In the genomic region with DNA sequence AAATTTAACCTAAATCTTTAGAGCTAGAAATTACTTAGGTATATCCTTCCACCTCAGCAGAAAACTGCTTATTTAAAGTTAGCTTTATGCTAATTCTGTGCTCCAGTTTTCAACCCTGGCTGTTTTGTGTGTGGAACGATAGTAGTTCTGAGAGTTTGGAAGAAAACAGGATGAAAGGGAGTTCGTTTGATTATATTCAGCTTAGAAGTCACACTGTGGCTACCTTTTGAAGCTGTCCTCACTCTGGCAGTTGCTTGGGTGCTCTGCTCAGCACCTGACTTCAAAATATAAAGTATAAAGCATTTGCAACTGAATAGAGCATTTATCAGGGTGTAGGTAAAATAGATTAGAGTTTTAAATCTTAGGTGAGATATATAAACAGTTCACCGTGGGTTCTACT, we compare ENCODE assay signal across 11 cellular contexts. TPM values are rescaled to one million over a fixed set of nuclear protein-coding genes. Genes with fewer than 3 reads are reported as not detected.
A peak's percentile ranks its signal among the peaks of the same experiment; 100 is the strongest.
DNase-seq lines count a peak whose midpoint lies in the region; ATAC-seq and TF ChIP-seq lines count a peak whose summit lies in the region.
"Had no signal": no experiment of that assay in that cellular context is flagged by ENCODE, and none has a peak within 500 bp of the region (broad histone marks: within the 10 kb centered on the region; RNA-seq: fewer than 3 reads in every experiment).

No MANE protein-coding gene starts in this region.

- H3K27ac Mint-ChIP-seq in T-helper 1 cell treated with Interleukin-12 subunit alpha and Interleukin-12 subunit beta and Interleukin-4 antibody, amounts not matched to agents 30 μg/mL and 1 μg/mL, for 36 hours = peak overlapping the region; percentile 79
- peak overlapping the region; percentile 95 for H3K27ac Mint-ChIP-seq in activated T-helper 17 cell treated with anti-CD3 and anti-CD28 coated beads, Interleukin-2, amount 50 U/mL, for 72 hours

- no peaks in the 10 kb centered on the region for H3K27me3 Mint-ChIP-seq in T-helper 1 cell treated with Interleukin-12 subunit alpha and Interleukin-12 subunit beta and Interleukin-4 antibody, amounts not matched to agents 30 μg/mL and 1 μg/mL, for 36 hours (ENCODE audit: low read depth)
- no peaks in the 10 kb centered on the region for H3K27me3 Mint-ChIP-seq in activated T-helper 17 cell treated with anti-CD3 and anti-CD28 coated beads, Interleukin-2, amount 50 U/mL, for 72 hours

- DNase-seq in T-helper 1 cell (no peak), right lobe of liver (no peak), suprapubic skin (ENCODE audit: low spot score in 2 of 2) (no peak), GOT3 (lab: John Stamatoyannopoulos, UW) (no peak)
- DNase-seq: activated gamma-delta T cell, NCI-H2081 had no signal

- H3K4me3 Mint-ChIP-seq in T-helper 1 cell treated with Interleukin-12 subunit alpha and Interleukin-12 subunit beta and Interleukin-4 antibody, amounts not matched to agents 30 μg/mL and 1 μg/mL, for 36 hours = peak overlapping the region; percentile 25
- H3K4me3 Mint-ChIP-seq in activated T-helper 17 cell treated with anti-CD3 and anti-CD28 coated beads, Interleukin-2, amount 50 U/mL, for 72 hours = peak overlapping the region; percentile 94

- ATAC-seq in activated T-helper 17 cell treated with anti-CD3 and anti-CD28 coated beads, Interleukin-2, amount 50 U/mL, for 72 hours (replicated peaks) = no peak
- ATAC-seq in right lobe of liver = no peak
- no peak for ATAC-seq in HG03469 (IDR thresholded peaks at IDR 0.05; ENCODE audit: unreplicated experiment)
- no peak for ATAC-seq in HG03097 (IDR thresholded peaks at IDR 0.05; ENCODE audit: low FRiP score, unreplicated experiment)

- 21% methylated on average over 3 of the region's 3 CpGs for WGBS in right lobe of liver (ENCODE audit: insufficient coverage, low coverage, low lambda C conversion rate, missing lambda C conversion rate)
- 35% methylated on average over 3 of the region's 3 CpGs for WGBS in suprapubic skin

- intact Hi-C loops in right lobe of liver (cut with DNase I) = no loop called here

- H3K9me3 Mint-ChIP-seq in T-helper 1 cell treated with Interleukin-12 subunit alpha and Interleukin-12 subunit beta and Interleukin-4 antibody, amounts not matched to agents 30 μg/mL and 1 μg/mL, for 36 hours = no peaks in the 10 kb centered on the region
- H3K9me3 Mint-ChIP-seq in activated T-helper 17 cell treated with anti-CD3 and anti-CD28 coated beads, Interleukin-2, amount 50 U/mL, for 72 hours = no peaks in the 10 kb centered on the region
- H3K9me3 Mint-ChIP-seq: neural crest cell had no signal

- no peak for TF ChIP-seq CTCF in right lobe of liver (IDR thresholded peaks at IDR 0.05)
- no peak for TF ChIP-seq CTCF in suprapubic skin (IDR thresholded peaks at IDR 0.05)

- H3K4me3 ChIP-seq in right lobe of liver (no peak overlapping the region), suprapubic skin (no peak overlapping the region)

- H3K27me3 ChIP-seq in right lobe of liver (no peaks in the 10 kb centered on the region), suprapubic skin (no peaks in the 10 kb centered on the region)

- peaks cover 0 to 54% (median 19%) of the 10 kb centered on the region in 4 donors for H3K4me1 ChIP-seq in right lobe of liver
- peaks cover 54% of the 10 kb centered on the region for H3K4me1 ChIP-seq in suprapubic skin

- peaks cover 10% of the 10 kb centered on the region for H3K36me3 Mint-ChIP-seq in T-helper 1 cell treated with Interleukin-12 subunit alpha and Interleukin-12 subunit beta and Interleukin-4 antibody, amounts not matched to agents 30 μg/mL and 1 μg/mL, for 36 hours (ENCODE audit: low read depth)
- H3K36me3 Mint-ChIP-seq in activated T-helper 17 cell treated with anti-CD3 and anti-CD28 coated beads, Interleukin-2, amount 50 U/mL, for 72 hours (ENCODE audit: low read depth) = peaks cover 71% of the 10 kb centered on the region

- H3K36me3 ChIP-seq in right lobe of liver (peaks cover 0 to 12% (median 2%) of the 10 kb centered on the region in 4 donors), suprapubic skin (peaks cover 22% of the 10 kb centered on the region)

- H3K9me3 ChIP-seq in right lobe of liver (no peaks in the 10 kb centered on the region), suprapubic skin (no peaks in the 10 kb centered on the region)

- TF ChIP-seq POLR2A in right lobe of liver (IDR thresholded peaks at IDR 0.05) = no peak
- no peak for TF ChIP-seq POLR2A in suprapubic skin (IDR thresholded peaks at IDR 0.05)

- peaks cover 27% of the 10 kb centered on the region for H3K4me1 Mint-ChIP-seq in T-helper 1 cell treated with Interleukin-12 subunit alpha and Interleukin-12 subunit beta and Interleukin-4 antibody, amounts not matched to agents 30 μg/mL and 1 μg/mL, for 36 hours (ENCODE audit: low read depth)
- peaks cover 14% of the 10 kb centered on the region for H3K4me1 Mint-ChIP-seq in activated T-helper 17 cell treated with anti-CD3 and anti-CD28 coated beads, Interleukin-2, amount 50 U/mL, for 72 hours

- no peak for TF ChIP-seq EP300 in suprapubic skin (IDR thresholded peaks at IDR 0.05)

- H3K27ac ChIP-seq in right lobe of liver = peak overlapping the region; percentile 1 to 100 (median 35)
- peak overlapping the region; percentile 1 for H3K27ac ChIP-seq in suprapubic skin

RNA-seq across cellular contexts. Expression of gene ASCC1, which starts 2.7 kb away (rescaled TPM):
- 10 to 100 TPM; 44.0 to 48.6 TPM for total RNA-seq in activated T-helper 17 cell treated with anti-CD3 and anti-CD28 coated beads, Interleukin-2, amount 50 U/mL, for 72 hours
- total RNA-seq in right lobe of liver (10 to 100 TPM; 12.0 to 26.5 (median 14.5) TPM), suprapubic skin (10 to 100 TPM; 20.2 to 31.7 (median 21.2) TPM)

RNA-seq across cellular contexts. Expression of gene ANAPC16, which starts 2.9 kb away (rescaled TPM):
- 100 to 1,000 TPM in 1 of 2 donors, 10 to 100 TPM in 1; 74.3 to 119 TPM for total RNA-seq in activated T-helper 17 cell treated with anti-CD3 and anti-CD28 coated beads, Interleukin-2, amount 50 U/mL, for 72 hours
- total RNA-seq in right lobe of liver = 10 to 100 TPM; 38.6 to 79.2 (median 51.3) TPM
- 10 to 100 TPM; 57.0 to 83.2 (median 69.3) TPM for total RNA-seq in suprapubic skin

RNA-seq across cellular contexts. Expression of gene DDIT4, which starts 55.0 kb away (rescaled TPM):
- 1,000 to 10,000 TPM in 1 of 2 donors, 100 to 1,000 TPM in 1; 746 to 1,569 TPM for total RNA-seq in activated T-helper 17 cell treated with anti-CD3 and anti-CD28 coated beads, Interleukin-2, amount 50 U/mL, for 72 hours
- total RNA-seq in right lobe of liver = 100 to 1,000 TPM in 4 of 6 experiments, 10 to 100 TPM in 2; 51.7 to 180 (median 143) TPM
- total RNA-seq in suprapubic skin = 100 to 1,000 TPM; 170 to 246 (median 225) TPM
